ENCODE assay signal across 7 cellular contexts in genomic region chr9:130060296-130060695, GRCh38.
"Had no signal": no experiment of that assay in that cellular context is flagged by ENCODE, and none has a peak within 500 bp of the region (broad histone marks: within the 10 kb centered on the region; RNA-seq: fewer than 3 reads in every experiment).

No MANE protein-coding gene starts in this region.

- H3K9me3 Mint-ChIP-seq: HFFc6, IgD-negative memory B cell had no signal

- H3K9ac ChIP-seq: GM23248 had no signal

- H3K4me3 Mint-ChIP-seq: HFFc6, IgD-negative memory B cell had no signal

- H3K36me3 Mint-ChIP-seq: IgD-negative memory B cell had no signal

- H3K36me3 ChIP-seq: HAP-1 had no signal

- H3K4me1 ChIP-seq: HAP-1 had no signal

- DNase-seq: GM23248, GOT3, H7, HFFc6 had no signal

- H3K4me3 ChIP-seq: GM23248, HAP-1 had no signal

- H3K27me3 Mint-ChIP-seq: IgD-negative memory B cell had no signal

- H3K9me3 ChIP-seq: HAP-1 had no signal

- H3K27ac Mint-ChIP-seq: HFFc6 had no signal

- H3K27ac ChIP-seq: GM23248, HL-60 had no signal
